In genomic region chr6:6003334-6004146, GRCh38 we compare ENCODE assay signal across 8 cellular contexts. TPM values are rescaled to one million over a fixed set of nuclear protein-coding genes. Genes with fewer than 3 reads are reported as not detected.
A peak's percentile ranks its signal among the peaks of the same experiment; 100 is the strongest.
DNase-seq lines count a peak whose midpoint lies in the region; ATAC-seq and TF ChIP-seq lines count a peak whose summit lies in the region.
"Had no signal": no experiment of that assay in that cellular context is flagged by ENCODE, and none has a peak within 500 bp of the region (broad histone marks: within the 10 kb centered on the region; RNA-seq: fewer than 3 reads in every experiment).

No MANE protein-coding gene starts in this region.

- H3K36me3 ChIP-seq in SK-N-SH (replicated peaks in 1 of 2; ENCODE audit: control insufficient read depth in 1 of 2, insufficient read depth in 2 of 2, low read length in 1 of 2) = no peaks in the 10 kb centered on the region
- H3K36me3 ChIP-seq: pancreas had no signal

- DNase-seq in GM20000 (ENCODE audit: low spot score) (peak; percentile 49), SK-N-SH (peak; percentile 72), epithelial cell of proximal tubule (ENCODE audit: low read depth) (no peak), nephron progenitor cell (peak; percentile 62), SKM-1 (lab: John Stamatoyannopoulos, UW; ENCODE audit: unreplicated experiment) (no peak), SHP77 (lab: John Stamatoyannopoulos, UW) (no peak)

- no peaks in the 10 kb centered on the region for H3K9me3 ChIP-seq in SK-N-SH
- H3K9me3 ChIP-seq: pancreas had no signal

- peak overlapping the region; percentile 80 for H2AFZ ChIP-seq in SK-N-SH (ENCODE audit: low read depth)

- no peaks in the 10 kb centered on the region for H3F3A ChIP-seq in SK-N-SH (replicated peaks; ENCODE audit: insufficient read depth)

- H3K36me3 Mint-ChIP-seq in nephron progenitor cell (ENCODE audit: low read depth) = no peaks in the 10 kb centered on the region

- H3K4me2 ChIP-seq in SK-N-SH = peak overlapping the region; percentile 71

- H3K4me1 Mint-ChIP-seq in nephron progenitor cell = peaks cover 71% of the 10 kb centered on the region

- no peaks in the 10 kb centered on the region for H3K9me2 ChIP-seq in SK-N-SH

- peak overlapping the region; percentile 52; the same call in 1 of the 2 replicates for H3K9ac ChIP-seq in SK-N-SH

- CTCF ChIA-PET in SK-N-SH (lab: Yijun Ruan, JAX) = interaction anchor here (3.2 kb wide), 1 partner anchor 532 kb away, joined by 18 read pairs; no protein-coding TSS in a partner anchor

- peak overlapping the region; percentile 82 for H3K4me3 Mint-ChIP-seq in nephron progenitor cell

- no peaks in the 10 kb centered on the region for H3K79me2 ChIP-seq in SK-N-SH (ENCODE audit: insufficient read depth)

- no peak overlapping the region for H3K27ac Mint-ChIP-seq in nephron progenitor cell

- peaks cover 9% of the 10 kb centered on the region for H3K9me3 Mint-ChIP-seq in nephron progenitor cell

- peaks cover 3 to 8% of the 10 kb centered on the region in 2 experiments; a peak in 2 of 4 replicates for H3K4me1 ChIP-seq in SK-N-SH (ENCODE audit: control insufficient read depth in 1 of 2, insufficient read depth in 2 of 2, low read depth in 1 of 2, low read length in 1 of 2)

- peak overlapping the region in 1 of 2 experiments; percentile 22; a peak in 1 of 4 replicates for H3K27ac ChIP-seq in SK-N-SH (ENCODE audit: low read depth in 2 of 2, low read length in 1 of 2)
- H3K27ac ChIP-seq: pancreas had no signal

- POLR2A ChIA-PET in SK-N-SH (lab: Yijun Ruan, JAX) = interaction anchor here (0.9 kb wide), 1 partner anchor 533 kb away, joined by 3 read pairs; no protein-coding TSS in a partner anchor

- H4K20me1 ChIP-seq in SK-N-SH (ENCODE audit: insufficient read depth) = no peaks in the 10 kb centered on the region

- no peak for TF ChIP-seq RAD21 in SK-N-SH (IDR thresholded peaks at IDR 0.05; ENCODE audit: low read length)

- peak overlapping the region; percentile 58 to 64 for H3K4me3 ChIP-seq in SK-N-SH (ENCODE audit: low read depth in 2 of 2, low read length in 1 of 2)
- H3K4me3 ChIP-seq in epithelial cell of proximal tubule (ENCODE audit: low read depth, low read length) = peak overlapping the region; percentile 24

- TF ChIP-seq CTCF in GM20000 (IDR thresholded peaks at IDR 0.05; ENCODE audit: extremely low read depth, missing control alignments) = no peak
- peak; percentile 15; the same call in 1 of the 2 replicates for TF ChIP-seq CTCF in SK-N-SH (IDR thresholded peaks at IDR 0.05)
- no peak for TF ChIP-seq CTCF in epithelial cell of proximal tubule (conservative IDR thresholded peaks at IDR 0.05; ENCODE audit: low read depth, low read length)
- no peak for TF ChIP-seq CTCF in nephron progenitor cell (IDR thresholded peaks at IDR 0.05)

- ATAC-seq in GM19467 (IDR thresholded peaks at IDR 0.05; ENCODE audit: unreplicated experiment) = no peak

- WGBS in SK-N-SH (ENCODE audit: low lambda C conversion rate) = 10% methylated on average over 23 of the region's 71 CpGs

- peaks cover 99% of the 10 kb centered on the region for H3K27me3 Mint-ChIP-seq in nephron progenitor cell (ENCODE audit: low read depth, poor library complexity)

- no peak for TF ChIP-seq EP300 in SK-N-SH (IDR thresholded peaks at IDR 0.05; ENCODE audit: borderline replicate concordance in 1 of 2, low read depth in 1 of 2, low read length in 1 of 2)

- H3K27me3 ChIP-seq in SK-N-SH (ENCODE audit: insufficient read depth) = peaks cover 86% of the 10 kb centered on the region

TF ChIP-seq in SK-N-SH, 30 proteins besides CTCF, POLR2A, EP300 and RAD21:
- TF ChIP-seq GABPA (IDR thresholded peaks at IDR 0.05; ENCODE audit: low read depth) (peak; percentile 78), NRF1 (IDR thresholded peaks at IDR 0.05; ENCODE audit: low read depth, low read length) (no peak), FOXJ3 (CRISPR knock-in tag; IDR thresholded peaks at IDR 0.05) (no peak), ELF1 (IDR thresholded peaks at IDR 0.05) (0 out of 2 replicates have a peak, but pooled peaks have one; percentile 23)

RNA-seq across cellular contexts. Expression of gene NRN1, which starts 3.2 kb away (rescaled TPM):
- polyA plus RNA-seq in SK-N-SH (2012; rRNA removed) = 8.5 and 8.9 TPM in 2 replicates
- 10.5 and 10.9 TPM in 2 replicates for polyA plus RNA-seq in SK-N-SH (2012; cell fraction: cytosol; rRNA removed)
- 9.7 and 10.7 TPM in 2 replicates for polyA plus RNA-seq in SK-N-SH (2012; cell fraction: nucleus; rRNA removed)
- total RNA-seq in epithelial cell of proximal tubule = 0.72 and 1.1 TPM in 2 replicates

Comparison
In these comparisons a context has a peak if more than half of its experiments do, and no peak if none do; other contexts are left out.
1. DNase-seq: peak in GM20000 (single experiment), SK-N-SH (single experiment) and nephron progenitor cell (single experiment); none in epithelial cell of proximal tubule (single experiment), SKM-1 (single experiment) and SHP77 (0 of 2).